ENCODE assay signal across 19 cellular contexts in genomic region chr9:133510926-133511505, GRCh38. TPM values are rescaled to one million over a fixed set of nuclear protein-coding genes. Genes with fewer than 3 reads are reported as not detected.
DNase-seq lines count a peak whose midpoint lies in the region; ATAC-seq and TF ChIP-seq lines count a peak whose summit lies in the region.
"Had no signal": no experiment of that assay in that cellular context is flagged by ENCODE, and none has a peak within 500 bp of the region (broad histone marks: within the 10 kb centered on the region; RNA-seq: fewer than 3 reads in every experiment).

No MANE protein-coding gene starts in this region.

- DNase-seq in Right ventricle myocardium superior (peak; percentile 33), heart right ventricle (no peak), RWPE1 (ENCODE audit: low spot score) (no peak), left kidney (ENCODE audit: low read depth, low spot score) (peak; percentile 62), osteoblast (ENCODE audit: insufficient read length, low spot score, missing footprints) (peak; percentile 13), middle frontal gyrus (ENCODE audit: extremely low spot score, low spot score) (no peak), amygdala (lab: John Stamatoyannopoulos, UW) (no peak)
- DNase-seq: Calu3, DMS 273 treated with DMSO at 0.1 percent for 48 hours, H9 had no signal

- TF ChIP-seq CTCF in heart right ventricle (IDR thresholded peaks at IDR 0.05) (no peak), RWPE1 (conservative IDR thresholded peaks at IDR 0.05; ENCODE audit: low read depth) (no peak), osteoblast (IDR thresholded peaks at IDR 0.05; ENCODE audit: extremely low read depth, low read depth, low read length) (no peak)

- CTCF ChIA-PET in RWPE1 (lab: Yijun Ruan, JAX), result interaction anchor here (0.6 kb wide), 1 partner anchor 15 kb away, joined by 3 read pairs; no protein-coding TSS in a partner anchor

- WGBS in heart right ventricle, 2 donors, result 91 to 93% methylated on average over 26 to 27 of the region's 27 CpGs

- H3K27me3 ChIP-seq in heart right ventricle (peaks cover 0 to 7% (median 0%) of the 10 kb centered on the region in 7 donors), osteoblast (ENCODE audit: insufficient read depth, low read length) (peaks cover 9% of the 10 kb centered on the region)

- intact Hi-C loops in Right ventricle myocardium superior (cut with DNase I) (no loop called here), heart right ventricle (cut with DNase I) (no loop called here)

- no peak overlapping the region for H2AFZ ChIP-seq in osteoblast (ENCODE audit: low read length)
- H2AFZ ChIP-seq: GM23338 had no signal

- H3K4me3 ChIP-seq in heart right ventricle (no peak overlapping the region), osteoblast (ENCODE audit: insufficient read depth, low read length) (no peak overlapping the region)
- H3K4me3 ChIP-seq: GM12878, GM23338 had no signal

- POLR2A ChIA-PET in RWPE1 (lab: Yijun Ruan, JAX; ENCODE audit: low non-redundant PET), result no interaction called here

- H3K27ac ChIP-seq in heart right ventricle (no peak overlapping the region), RWPE1 (peak overlapping the region; percentile 85), osteoblast (ENCODE audit: low read depth, low read length) (no peak overlapping the region)
- H3K27ac ChIP-seq: 22Rv1 had no signal

- H3K79me2 ChIP-seq in osteoblast (ENCODE audit: insufficient read depth, low read length), result no peaks in the 10 kb centered on the region

- H4K20me1 ChIP-seq in osteoblast (ENCODE audit: insufficient read depth, low read length), result no peaks in the 10 kb centered on the region

- peaks cover 9 to 49% (median 37%) of the 10 kb centered on the region in 9 donors for H3K4me1 ChIP-seq in heart right ventricle
- peaks cover 24% of the 10 kb centered on the region for H3K4me1 ChIP-seq in osteoblast (ENCODE audit: insufficient read depth, low read length)

- H3K36me3 ChIP-seq in heart right ventricle, result no peaks in the 10 kb centered on the region
- no peaks in the 10 kb centered on the region for H3K36me3 ChIP-seq in osteoblast (ENCODE audit: insufficient read depth, low read length)

- no peak overlapping the region for H3K4me2 ChIP-seq in osteoblast (ENCODE audit: insufficient read depth, low read length)
- H3K4me2 ChIP-seq: GM23338 had no signal

- ATAC-seq in Right ventricle myocardium superior (ENCODE audit: poor library complexity) (no peak), heart right ventricle (no peak), HG02981 (IDR thresholded peaks at IDR 0.05; ENCODE audit: unreplicated experiment) (no peak)
- ATAC-seq: GM12878, GM23338 had no signal

- H3K9me3 ChIP-seq in heart right ventricle (no peaks in the 10 kb centered on the region), osteoblast (ENCODE audit: low read depth, low read length) (no peaks in the 10 kb centered on the region)

RNA-seq across cellular contexts. Expression of gene MYMK, which starts 13.7 kb away (rescaled TPM):
- not detected for total RNA-seq in Right ventricle myocardium superior
- not detected for total RNA-seq in heart right ventricle
- polyA plus RNA-seq in heart right ventricle, result not detected
- total RNA-seq in osteoblast, result not detected in 2 replicates
- total RNA-seq: A673, Calu3, GM12878, GM23338, H9, HT-29 had no signal
- polyA plus RNA-seq: BJ, CD14-positive monocyte, GM12878, GM23338 had no signal

RNA-seq across cellular contexts. Expression of gene ADAMTSL2, which starts 23.5 kb away (rescaled TPM):
- total RNA-seq in Right ventricle myocardium superior (8.1 TPM), heart right ventricle (1 to 10 TPM; 2.0 to 9.1 (median 4.3) TPM), osteoblast (under 0.01 and 0.29 TPM in 2 replicates)
- 1 to 10 TPM; 4.9 to 7.5 TPM for polyA plus RNA-seq in heart right ventricle
- total RNA-seq: G401, GM12878 had no signal
- polyA plus RNA-seq: BJ, CD14-positive monocyte had no signal

RNA-seq across cellular contexts. Expression of gene SLC2A6, which starts 32.1 kb away (rescaled TPM):
- 2.9 TPM for total RNA-seq in Right ventricle myocardium superior
- 1 to 10 TPM; 1.3 to 7.0 (median 2.2) TPM for total RNA-seq in heart right ventricle
- polyA plus RNA-seq in heart right ventricle, result 1 to 10 TPM; 4.9 to 5.6 TPM
- total RNA-seq in osteoblast, result 25.3 TPM in 2 replicates

RNA-seq across cellular contexts. Expression of gene CACFD1, which starts 51.2 kb away (rescaled TPM):
- 12.9 TPM for total RNA-seq in Right ventricle myocardium superior
- 10 to 100 TPM in 9 of 10 donors, 1 to 10 TPM in 1; 8.8 to 12.6 (median 10.8) TPM for total RNA-seq in heart right ventricle
- polyA plus RNA-seq in heart right ventricle, result 10 to 100 TPM; 10.0 to 17.3 TPM
- total RNA-seq in osteoblast, result 8.0 and 9.0 TPM in 2 replicates

Comparison
In these comparisons a context has a peak if more than half of its experiments do, and no peak if none do; other contexts are left out.
1. DNase-seq: peak in Right ventricle myocardium superior (single experiment), left kidney (single experiment) and osteoblast (single experiment); none in heart right ventricle (0 of 2), RWPE1 (single experiment), middle frontal gyrus (single experiment) and amygdala (0 of 56).